Comparison of ENCODE assay signal across 12 cellular contexts in the genomic region with DNA sequence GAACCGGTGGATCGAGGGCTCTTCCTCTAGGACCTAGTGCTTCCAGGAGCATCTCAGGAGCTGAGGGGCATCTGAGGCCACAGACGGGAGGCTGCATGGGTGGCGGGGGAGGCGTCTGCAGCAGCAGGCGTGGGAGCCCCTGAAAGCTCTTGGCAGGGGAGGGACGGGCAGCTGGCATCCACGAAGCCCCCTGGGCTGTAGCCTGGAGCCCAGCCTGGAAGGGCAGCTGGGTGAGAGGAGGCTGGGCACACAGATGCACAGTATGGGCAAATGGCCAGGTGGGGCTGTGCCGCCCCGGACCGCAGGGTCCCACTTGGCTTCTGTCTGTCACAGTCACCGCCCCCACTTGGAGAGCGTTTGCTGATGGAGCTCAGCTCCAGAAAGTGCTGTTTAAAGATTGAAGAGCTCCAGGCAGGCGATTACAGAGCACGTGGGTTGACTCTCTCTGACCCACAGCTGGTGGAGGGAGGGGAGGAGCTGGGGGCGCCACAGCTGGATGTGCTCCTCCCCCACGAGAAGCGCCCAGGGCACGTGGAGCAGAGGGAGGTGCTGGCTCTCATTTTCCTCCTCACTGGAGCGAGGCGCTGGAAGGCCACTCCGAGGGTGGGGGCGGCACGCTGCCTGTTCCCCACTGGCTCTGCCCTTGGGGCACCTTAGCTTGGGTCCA.
DNase-seq lines count a peak whose midpoint lies in the region; ATAC-seq and TF ChIP-seq lines count a peak whose summit lies in the region.
"Had no signal": no experiment of that assay in that cellular context is flagged by ENCODE, and none has a peak within 500 bp of the region (broad histone marks: within the 10 kb centered on the region; RNA-seq: fewer than 3 reads in every experiment).

No MANE protein-coding gene starts in this region.

- no peak for TF ChIP-seq CTCF in heart right ventricle (IDR thresholded peaks at IDR 0.05)

- no peaks in the 10 kb centered on the region for H3K9me3 ChIP-seq in heart right ventricle
- H3K9me3 ChIP-seq: prostate gland had no signal

- intact Hi-C loops in heart right ventricle (cut with DNase I): no loop called here

- ATAC-seq in heart right ventricle: peak; percentile 10 to 69 (median 40)
- ATAC-seq in HG03457 (IDR thresholded peaks at IDR 0.05; ENCODE audit: unreplicated experiment): no peak
- ATAC-seq in HG03378 (IDR thresholded peaks at IDR 0.05; ENCODE audit: unreplicated experiment): no peak
- ATAC-seq in GM18868 (IDR thresholded peaks at IDR 0.05; ENCODE audit: unreplicated experiment): no peak
- ATAC-seq: PC-3 had no signal

- peaks cover 0 to 6% (median 0%) of the 10 kb centered on the region in 7 donors for H3K27me3 ChIP-seq in heart right ventricle

- no peaks in the 10 kb centered on the region for H3K36me3 ChIP-seq in heart right ventricle
- H3K36me3 ChIP-seq: prostate gland, WERI-Rb-1 had no signal

- WGBS in heart right ventricle, 2 donors: 21 to 29% methylated on average over 22 to 24 of the region's 24 CpGs

- no peak overlapping the region for H3K27ac ChIP-seq in heart right ventricle
- H3K27ac ChIP-seq: prostate gland, WERI-Rb-1 had no signal

- no peak overlapping the region for H3K4me3 ChIP-seq in heart right ventricle
- H3K4me3 ChIP-seq: prostate gland had no signal

- DNase-seq in NCI-H748 (lab: John Stamatoyannopoulos, UW; ENCODE audit: unreplicated experiment) (peak; percentile 37), NCI-H748 treated with DMSO at 0.1 percent for 48 hours (lab: John Stamatoyannopoulos, UW) (no peak), NCI-H345 (lab: John Stamatoyannopoulos, UW) (peak; percentile 92), heart right ventricle (peak in 1 of 2 donors; percentile 13), superior temporal gyrus (ENCODE audit: extremely low spot score) (peak; percentile 68)
- DNase-seq: 8988T, PC-3, WERI-Rb-1 had no signal

- H3K4me1 ChIP-seq in heart right ventricle: peaks cover 0 to 12% (median 7%) of the 10 kb centered on the region in 9 donors
- H3K4me1 ChIP-seq: prostate gland had no signal

Comparison
In these comparisons a context has a peak if more than half of its experiments do, and no peak if none do; other contexts are left out.
1. ATAC-seq: peak in heart right ventricle (8 of 8); none in HG03457 (single experiment), HG03378 (single experiment) and GM18868 (single experiment).